Comparison of ENCODE assay signal across 23 cellular contexts in the genomic region with DNA sequence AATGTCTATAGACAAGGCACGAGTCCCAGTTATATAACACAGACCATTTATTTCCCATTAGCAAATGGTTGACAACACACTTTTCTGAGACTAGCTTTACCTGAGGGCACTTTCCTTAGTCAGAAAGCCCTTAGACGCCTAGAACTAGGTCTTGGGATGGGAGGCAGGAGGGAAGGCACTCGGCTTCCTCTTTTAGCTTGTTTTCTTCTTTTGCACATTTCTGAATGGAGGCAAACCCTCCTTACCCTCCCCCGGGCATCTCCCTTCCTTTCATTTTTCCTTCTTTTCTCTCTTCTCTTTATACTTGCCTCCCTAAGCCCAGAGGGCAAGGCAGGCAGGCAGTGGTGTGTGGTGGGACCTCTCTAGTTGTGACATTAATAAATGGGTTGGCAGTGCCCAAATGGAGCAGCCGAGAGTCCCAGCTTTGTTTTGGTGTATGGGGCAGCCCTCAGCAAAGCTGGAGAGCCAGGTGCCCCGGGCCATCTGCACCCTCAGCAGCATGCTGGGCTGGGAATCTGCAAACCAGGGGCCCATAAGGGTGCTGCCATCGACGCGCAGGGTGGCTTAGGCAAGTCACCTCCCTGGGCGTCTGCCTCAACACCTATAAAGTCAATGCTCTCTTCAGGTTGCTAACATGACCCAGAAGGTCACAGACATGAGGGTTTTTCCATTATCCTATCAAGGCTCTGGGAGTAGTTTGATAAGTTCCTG. TPM values are rescaled to one million over a fixed set of nuclear protein-coding genes. Genes with fewer than 3 reads are reported as not detected.
"Had no signal": no experiment of that assay in that cellular context is flagged by ENCODE, and none has a peak within 500 bp of the region (broad histone marks: within the 10 kb centered on the region; RNA-seq: fewer than 3 reads in every experiment).

No MANE protein-coding gene starts in this region.

- H3K27me3 Mint-ChIP-seq: activated CD4-positive, alpha-beta memory T cell treated with anti-CD3 and anti-CD28 coated beads for 36 hours; activated CD4-positive, alpha-beta T cell treated with anti-CD3 and anti-CD28 coated beads for 36 hours; activated T-cell treated with anti-CD3 and anti-CD28 coated beads, Interleukin-2, amount 50 U/mL, for 24 hours; central memory CD8-positive, alpha-beta T cell; stimulated activated naive CD8-positive, alpha-beta T cell treated with anti-CD3 and anti-CD28 coated beads, Interleukin-15, amount 100 ng/mL, for 72 hours; T-helper 17 cell had no signal

- H3K9me3 ChIP-seq: colonic mucosa, psoas muscle had no signal

- H3K27ac ChIP-seq: colonic mucosa, foreskin keratinocyte, psoas muscle, skin epidermis had no signal

- H3K4me3 ChIP-seq: colonic mucosa, lung, psoas muscle, skin epidermis had no signal

- H3K27ac Mint-ChIP-seq: activated CD4-positive, alpha-beta memory T cell treated with anti-CD3 and anti-CD28 coated beads for 36 hours; activated CD4-positive, alpha-beta T cell treated with anti-CD3 and anti-CD28 coated beads for 36 hours; activated naive CD4-positive, alpha-beta T cell treated with anti-CD3 and anti-CD28 coated beads for 36 hours; activated T-cell treated with anti-CD3 and anti-CD28 coated beads, Interleukin-2, amount 50 U/mL, for 24 hours; activated T-helper 2 cell treated with anti-CD3 and anti-CD28 coated beads, Interferon-gamma antibody, Interleukin-2, Interleukin-4, amounts not matched to agents 10 μg/mL and 5 μg/mL and 100 μg/mL, durations not matched to agents 14 hours and 24 hours and 36 hours; T-helper 17 cell; WTC11 had no signal

- H3K9me3 Mint-ChIP-seq: activated CD4-positive, alpha-beta memory T cell treated with anti-CD3 and anti-CD28 coated beads for 36 hours; activated naive CD4-positive, alpha-beta T cell treated with anti-CD3 and anti-CD28 coated beads for 36 hours; activated T-cell treated with anti-CD3 and anti-CD28 coated beads, Interleukin-2, amount 50 U/mL, for 24 hours; activated T-helper 2 cell treated with anti-CD3 and anti-CD28 coated beads, Interferon-gamma antibody, Interleukin-2, Interleukin-4, amounts not matched to agents 10 μg/mL and 5 μg/mL and 100 μg/mL, durations not matched to agents 14 hours and 24 hours and 36 hours; central memory CD8-positive, alpha-beta T cell; stimulated activated naive CD8-positive, alpha-beta T cell treated with anti-CD3 and anti-CD28 coated beads, Interleukin-15, amount 100 ng/mL, for 72 hours; WTC11 had no signal

- ATAC-seq: activated CD4-positive, alpha-beta T cell treated with anti-CD3 and anti-CD28 coated beads for 36 hours; foreskin keratinocyte; psoas muscle; stimulated activated naive CD8-positive, alpha-beta T cell treated with anti-CD3 and anti-CD28 coated beads, Interleukin-15, amount 100 ng/mL, for 72 hours; T-helper 17 cell; WTC11 had no signal

- H3K27me3 ChIP-seq: colonic mucosa, foreskin keratinocyte had no signal

- H3K36me3 ChIP-seq: colonic mucosa had no signal

- DNase-seq: activated CD4-positive, alpha-beta memory T cell treated with anti-CD3 and anti-CD28 coated beads for 36 hours; activated CD4-positive, alpha-beta T cell treated with anti-CD3 and anti-CD28 coated beads for 36 hours; activated naive CD4-positive, alpha-beta T cell treated with anti-CD3 and anti-CD28 coated beads for 36 hours; activated T-cell treated with anti-CD3 and anti-CD28 coated beads, Interleukin-2, amount 50 U/mL, for 24 hours; aorta; colonic mucosa; foreskin keratinocyte; hypothalamus; islet precursor cell; midbrain; psoas muscle; right cardiac atrium; stimulated activated CD4-positive, alpha-beta T cell treated with anti-CD3 and anti-CD28 coated beads, Interleukin-15, amount 100 ng/mL, for 24 hours; stimulated activated CD4-positive, alpha-beta T cell treated with anti-CD3 and anti-CD28 coated beads, Interleukin-2, amount 100 ng/mL, for 48 hours; stimulated activated naive CD8-positive, alpha-beta T cell treated with anti-CD3 and anti-CD28 coated beads, Interleukin-15, amount 100 ng/mL, for 72 hours; T-helper 17 cell; trophoblast cell had no signal

- H3K4me3 Mint-ChIP-seq: activated CD4-positive, alpha-beta memory T cell treated with anti-CD3 and anti-CD28 coated beads for 36 hours; activated CD4-positive, alpha-beta T cell treated with anti-CD3 and anti-CD28 coated beads for 36 hours; activated naive CD4-positive, alpha-beta T cell treated with anti-CD3 and anti-CD28 coated beads for 36 hours; activated T-cell treated with anti-CD3 and anti-CD28 coated beads, Interleukin-2, amount 50 U/mL, for 24 hours; central memory CD8-positive, alpha-beta T cell; stimulated activated naive CD8-positive, alpha-beta T cell treated with anti-CD3 and anti-CD28 coated beads, Interleukin-15, amount 100 ng/mL, for 72 hours; T-helper 17 cell; WTC11 had no signal

- H3K4me1 ChIP-seq: foreskin keratinocyte, psoas muscle had no signal

- H3K4me1 Mint-ChIP-seq: WTC11 had no signal

RNA-seq across cellular contexts. Expression of a gene that starts 21.1 kb away (rescaled TPM):
- total RNA-seq: activated CD4-positive, alpha-beta memory T cell treated with anti-CD3 and anti-CD28 coated beads for 36 hours; activated CD4-positive, alpha-beta T cell treated with anti-CD3 and anti-CD28 coated beads for 36 hours; activated naive CD4-positive, alpha-beta T cell treated with anti-CD3 and anti-CD28 coated beads for 36 hours; activated T-helper 2 cell treated with anti-CD3 and anti-CD28 coated beads, Interferon-gamma antibody, Interleukin-2, Interleukin-4, amounts not matched to agents 10 μg/mL and 5 μg/mL and 100 μg/mL, durations not matched to agents 14 hours and 24 hours and 36 hours; aorta; myocyte; psoas muscle; right cardiac atrium; T-helper 17 cell had no signal
